In genomic region chr18:7658701-7659100, GRCh38 we compare ENCODE assay signal across 1 cellular context.
TF ChIP-seq lines count a peak whose summit lies in the region.

No MANE protein-coding gene starts in this region.

TF ChIP-seq in IMR-90, 13 proteins besides CTCF, POLR2A, EP300 and RAD21 (continued from another document):
- TF ChIP-seq USF2 (IDR thresholded peaks at IDR 0.05; ENCODE audit: low read depth, low read length), result no peak
- TF ChIP-seq FOS (IDR thresholded peaks at IDR 0.05; ENCODE audit: low read depth, low read length), result no peak
- TF ChIP-seq SMC3 (IDR thresholded peaks at IDR 0.05; ENCODE audit: low read depth, low read length), result no peak
TF ChIP-seq in IMR-90: peak in this region for 0.
